ENCODE assay signal across 9 cellular contexts in genomic region chr6:25007269-25007699, GRCh38.
DNase-seq lines count a peak whose midpoint lies in the region; ATAC-seq, FAIRE-seq and TF ChIP-seq lines count a peak whose summit lies in the region.
"Had no signal": no experiment of that assay in that cellular context is flagged by ENCODE, and none has a peak within 500 bp of the region (broad histone marks: within the 10 kb centered on the region; RNA-seq: fewer than 3 reads in every experiment).

No MANE protein-coding gene starts in this region.

- no peaks in the 10 kb centered on the region for H3K27me3 ChIP-seq in CD8-positive, alpha-beta memory T cell (ENCODE audit: insufficient read depth, low read length, poor library complexity, severe bottlenecking)
- H3K27me3 ChIP-seq in Karpas-422 (ENCODE audit: low read length) (no peaks in the 10 kb centered on the region), thyroid gland (no peaks in the 10 kb centered on the region)
- H3K27me3 ChIP-seq: cardiac muscle cell had no signal

- CTCF ChIA-PET in CD8-positive, alpha-beta memory T cell (lab: Charles Lee), result interaction anchor here (0.6 to 3.3 kb wide), 8 partner anchors 11 to 184 kb away, joined by 3 to 18 read pairs (median 4); no protein-coding TSS in a partner anchor

- no peak for TF ChIP-seq POLR2A in thyroid gland (IDR thresholded peaks at IDR 0.05)

- TF ChIP-seq CTCF in thyroid gland (IDR thresholded peaks at IDR 0.05) (no peak), glutamatergic neuron (IDR thresholded peaks at IDR 0.05; ENCODE audit: partially characterized antibody, unreplicated experiment) (no peak)

- peak overlapping the region; percentile 49 for H3K27ac ChIP-seq in CD8-positive, alpha-beta memory T cell (ENCODE audit: low read depth, low read length)
- H3K27ac ChIP-seq in Karpas-422 (ENCODE audit: low read length) (peak overlapping the region; percentile 88), cingulate gyrus (ENCODE audit: low read depth, low read length) (peak overlapping the region; percentile 61), thyroid gland (peak overlapping the region; percentile 87 to 90 (median 89))

- H4K20me1 ChIP-seq in Karpas-422 (ENCODE audit: insufficient read depth, low read depth, low read length), result no peaks in the 10 kb centered on the region

- peaks cover 0 to 7% (median 4%) of the 10 kb centered on the region in 3 donors for H3K36me3 Mint-ChIP-seq in CD8-positive, alpha-beta memory T cell
- no peaks in the 10 kb centered on the region for H3K36me3 Mint-ChIP-seq in glutamatergic neuron (ENCODE audit: unreplicated experiment)

- H3K9me3 Mint-ChIP-seq in CD8-positive, alpha-beta memory T cell, result no peaks in the 10 kb centered on the region
- H3K9me3 Mint-ChIP-seq in glutamatergic neuron (ENCODE audit: unreplicated experiment), result no peaks in the 10 kb centered on the region

- no peaks in the 10 kb centered on the region for H3K36me3 ChIP-seq in CD8-positive, alpha-beta memory T cell (ENCODE audit: insufficient read depth, low read length)
- H3K36me3 ChIP-seq in Karpas-422 (ENCODE audit: insufficient read depth, low read length), result no peaks in the 10 kb centered on the region
- H3K36me3 ChIP-seq in thyroid gland, result no peaks in the 10 kb centered on the region
- H3K36me3 ChIP-seq: cardiac muscle cell had no signal

- peaks cover 72% of the 10 kb centered on the region for H3K79me2 ChIP-seq in Karpas-422 (ENCODE audit: low read length)

- POLR2A ChIA-PET in CD8-positive, alpha-beta memory T cell (lab: Charles Lee), result no interaction called here

- peak overlapping the region; percentile 6; the same call in 1 of the 2 replicates for H2AFZ ChIP-seq in Karpas-422 (ENCODE audit: low read length)

- H3K4me2 ChIP-seq in Karpas-422 (ENCODE audit: low read depth, low read length, poor library complexity, severe bottlenecking), result peak overlapping the region; percentile 58

- H3K4me3 Mint-ChIP-seq in CD8-positive, alpha-beta memory T cell, result peak overlapping the region; percentile 41 to 88 (median 65)
- no peak overlapping the region for H3K4me3 Mint-ChIP-seq in glutamatergic neuron (ENCODE audit: unreplicated experiment)

- peaks cover 48% of the 10 kb centered on the region for H3K4me1 ChIP-seq in CD8-positive, alpha-beta memory T cell (ENCODE audit: insufficient read depth, low read length)
- H3K4me1 ChIP-seq in Karpas-422 (ENCODE audit: low read length) (peaks cover 68% of the 10 kb centered on the region), thyroid gland (peaks cover 38 to 53% of the 10 kb centered on the region in 2 donors)

- H3K4me1 Mint-ChIP-seq in CD8-positive, alpha-beta memory T cell, result peaks cover 72 to 79% (median 73%) of the 10 kb centered on the region in 3 donors
- no peaks in the 10 kb centered on the region for H3K4me1 Mint-ChIP-seq in glutamatergic neuron (ENCODE audit: low read depth, unreplicated experiment)

- ATAC-seq in GM21381 (IDR thresholded peaks at IDR 0.05; ENCODE audit: unreplicated experiment), result peak; percentile 78

- FAIRE-seq in RCC 7860 (lab: Jason Lieb, UNC), result no peak

- H3K27ac Mint-ChIP-seq in CD8-positive, alpha-beta memory T cell, result peak overlapping the region; percentile 22 to 96 (median 87)
- H3K27ac Mint-ChIP-seq in glutamatergic neuron (ENCODE audit: unreplicated experiment), result no peak overlapping the region

- intact Hi-C loops in thyroid gland (cut with DNase I), result no loop called here

- H3K9ac ChIP-seq in Karpas-422 (ENCODE audit: low read length), result peak overlapping the region; percentile 44

- no peaks in the 10 kb centered on the region for H3K9me3 ChIP-seq in CD8-positive, alpha-beta memory T cell (ENCODE audit: low read length)
- H3K9me3 ChIP-seq in Karpas-422 (ENCODE audit: low read length) (no peaks in the 10 kb centered on the region), thyroid gland (no peaks in the 10 kb centered on the region)

- DNase-seq in CD8-positive, alpha-beta memory T cell, result no peak
- DNase-seq in Karpas-422 (peak; percentile 57), thyroid gland (no peak), NCI-H446 treated with DMSO at 0.1 percent for 48 hours (lab: John Stamatoyannopoulos, UW) (no peak), glutamatergic neuron (no peak), RCC 7860 (ENCODE audit: low spot score) (no peak)

- 85 to 86% methylated on average over 3 of the region's 3 CpGs for WGBS in thyroid gland, 2 donors

- H3K27me3 Mint-ChIP-seq in CD8-positive, alpha-beta memory T cell, result no peaks in the 10 kb centered on the region
- H3K27me3 Mint-ChIP-seq in glutamatergic neuron (ENCODE audit: unreplicated experiment), result no peaks in the 10 kb centered on the region

- H3K9me2 ChIP-seq in Karpas-422 (replicated peaks; ENCODE audit: insufficient read depth, low read length), result no peaks in the 10 kb centered on the region

- H3K4me3 ChIP-seq in CD8-positive, alpha-beta memory T cell (ENCODE audit: low read length), result peak overlapping the region; percentile 32
- H3K4me3 ChIP-seq in Karpas-422 (ENCODE audit: low read length) (peak overlapping the region; percentile 34), thyroid gland (replicated peaks in 1 of 3) (no peak overlapping the region)
- H3K4me3 ChIP-seq: cardiac muscle cell had no signal

Comparison
In these comparisons a context has a peak if more than half of its experiments do, and no peak if none do; other contexts are left out.
1. H3K4me3 ChIP-seq: peak in CD8-positive, alpha-beta memory T cell (single experiment) and Karpas-422 (single experiment); none in thyroid gland (0 of 3).
2. Peak in every context shown above with its lines, with median percentiles within 50 percentile points of each other: H3K27ac ChIP-seq.